In the genomic region with DNA sequence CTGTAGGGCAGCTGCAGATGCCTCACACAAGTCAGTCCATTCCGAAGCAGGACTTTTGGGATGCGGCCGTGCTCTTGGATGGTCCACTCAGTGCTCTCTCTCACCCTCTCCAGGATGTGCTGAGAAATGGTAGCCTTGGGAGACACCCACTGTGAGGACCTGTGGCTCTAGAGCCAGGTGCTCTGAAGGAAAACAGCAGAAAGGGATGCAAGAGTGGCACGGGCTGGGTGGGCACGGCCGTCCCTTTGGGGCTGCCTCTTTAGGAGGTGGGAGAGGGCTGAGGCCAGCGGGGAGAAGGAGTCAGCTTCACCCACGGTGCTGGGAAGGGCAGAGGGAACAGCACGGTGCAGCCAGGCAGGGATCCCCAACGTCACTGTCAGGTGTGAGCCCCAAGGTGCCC, we compare ENCODE assay signal across 1 cellular context.
TF ChIP-seq lines count a peak whose summit lies in the region.

No MANE protein-coding gene starts in this region.

TF ChIP-seq in HEK293T, 16 proteins besides CTCF, POLR2A, EP300 and RAD21 (continued from another document):
- TF ChIP-seq FOXK2 (IDR thresholded peaks at IDR 0.05) = no peak
- no peak for TF ChIP-seq SUZ12 (IDR thresholded peaks at IDR 0.05)
- TF ChIP-seq FOXA1 (IDR thresholded peaks at IDR 0.05) = no peak
- no peak for TF ChIP-seq TARDBP (IDR thresholded peaks at IDR 0.05)
